Comparison of ENCODE assay signal across 24 cellular contexts in the genomic region with DNA sequence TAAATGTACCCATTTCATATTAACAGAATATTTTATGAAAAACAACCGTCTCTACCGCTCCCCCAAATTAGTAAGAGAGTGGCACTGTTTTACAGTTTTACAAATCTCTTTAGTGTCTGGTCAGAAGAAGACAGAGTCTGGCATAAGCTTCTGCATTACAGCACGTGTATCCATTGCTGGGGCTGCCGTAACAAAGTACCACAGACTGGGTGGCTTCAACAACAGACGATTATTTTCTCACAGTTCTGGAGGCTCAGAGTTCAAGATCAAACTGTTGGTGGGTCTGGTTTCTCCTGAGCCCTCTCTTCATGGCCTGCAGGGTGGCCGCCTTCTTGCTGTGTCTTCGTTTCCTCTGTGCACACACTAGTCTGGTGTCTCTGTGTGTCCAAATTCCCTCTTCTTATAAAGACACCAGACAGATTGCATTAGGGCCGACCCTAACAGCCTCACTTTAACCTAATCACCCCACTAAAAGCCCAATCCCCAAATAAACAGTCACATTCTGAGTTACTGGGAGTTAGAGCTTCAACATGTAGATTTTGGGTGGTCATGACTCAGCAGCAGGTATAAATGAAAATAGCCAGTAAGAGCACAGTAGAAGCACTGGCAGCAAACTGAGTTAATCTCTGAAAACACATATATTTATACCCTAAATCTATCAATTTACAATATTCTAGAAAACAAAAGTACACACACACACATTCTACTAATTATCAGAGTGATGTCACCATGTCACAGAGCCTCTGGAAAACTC. TPM values are rescaled to one million over a fixed set of nuclear protein-coding genes. Genes with fewer than 3 reads are reported as not detected.
DNase-seq lines count a peak whose midpoint lies in the region; ATAC-seq and TF ChIP-seq lines count a peak whose summit lies in the region.
"Had no signal": no experiment of that assay in that cellular context is flagged by ENCODE, and none has a peak within 500 bp of the region (broad histone marks: within the 10 kb centered on the region; RNA-seq: fewer than 3 reads in every experiment).

No MANE protein-coding gene starts in this region.

- H3K4me2 ChIP-seq in GM23338: no peak overlapping the region
- H3K4me2 ChIP-seq: BLaER1 treated with 17β-estradiol and CSF1 and Interleukin-3, amounts not matched to agents 10 nM and 100 nM; PC-9 had no signal

- H3K36me3 ChIP-seq in GM23338 (ENCODE audit: insufficient read depth): no peaks in the 10 kb centered on the region

- no peak for TF ChIP-seq CTCF in CD4-positive, alpha-beta T cell (IDR thresholded peaks at IDR 0.05)
- TF ChIP-seq CTCF in GM23338 (conservative IDR thresholded peaks at IDR 0.05; ENCODE audit: low read depth in 2 of 2): no peak

- no peaks in the 10 kb centered on the region for H3K9me2 ChIP-seq in GM23338 (ENCODE audit: insufficient read depth)

- H2AFZ ChIP-seq in GM23338: no peak overlapping the region
- H2AFZ ChIP-seq: PC-9 had no signal

- peaks cover 45% of the 10 kb centered on the region for H3K4me1 Mint-ChIP-seq in activated CD8-positive, alpha-beta memory T cell treated with anti-CD3 and anti-CD28 coated beads, Interleukin-2, amount 10 ng/mL, durations not matched to agents 7 days and 5 days
- peaks cover 44% of the 10 kb centered on the region for H3K4me1 Mint-ChIP-seq in CD4-positive, alpha-beta T cell (ENCODE audit: low read depth)
- H3K4me1 Mint-ChIP-seq in GM23338: peaks cover 22% of the 10 kb centered on the region
- H3K4me1 Mint-ChIP-seq in activated T-helper 17 cell treated with anti-CD3 and anti-CD28 coated beads, Interleukin-2, amount 50 U/mL, for 72 hours: peaks cover 39% of the 10 kb centered on the region

- H3F3A ChIP-seq in GM23338 (replicated peaks; ENCODE audit: low read depth): peaks cover 6% of the 10 kb centered on the region; the same call in 1 of the 2 replicates

- H3K27ac Mint-ChIP-seq in activated CD8-positive, alpha-beta memory T cell treated with anti-CD3 and anti-CD28 coated beads, Interleukin-2, amount 10 ng/mL, durations not matched to agents 7 days and 5 days: no peak overlapping the region
- peak overlapping the region; percentile 17 for H3K27ac Mint-ChIP-seq in CD4-positive, alpha-beta T cell
- no peak overlapping the region for H3K27ac Mint-ChIP-seq in GM23338
- no peak overlapping the region for H3K27ac Mint-ChIP-seq in activated T-helper 17 cell treated with anti-CD3 and anti-CD28 coated beads, Interleukin-2, amount 50 U/mL, for 72 hours
- H3K27ac Mint-ChIP-seq: H9 had no signal

- H4K20me1 ChIP-seq in GM23338 (replicated peaks; ENCODE audit: insufficient read depth): no peaks in the 10 kb centered on the region

- H3K4me3 ChIP-seq in GM23338: no peak overlapping the region
- H3K4me3 ChIP-seq: BLaER1 treated with 17β-estradiol and CSF1 and Interleukin-3, amounts not matched to agents 10 nM and 100 nM; PC-9 had no signal

- no peaks in the 10 kb centered on the region for H3K27me3 ChIP-seq in CD4-positive, alpha-beta T cell (ENCODE audit: control insufficient read depth, insufficient read depth, low read length)
- H3K27me3 ChIP-seq in GM23338 (ENCODE audit: insufficient read depth): peaks cover 34% of the 10 kb centered on the region

- intact Hi-C loops in CD4-positive, alpha-beta T cell (cut with DNase I, micrococcal nuclease): no loop called here

- CTCF ChIA-PET in activated CD8-positive, alpha-beta memory T cell treated with anti-CD3 and anti-CD28 coated beads, Interleukin-2, amount 10 ng/mL, durations not matched to agents 7 days and 5 days (lab: Charles Lee): interaction anchor here (1.6 to 1.8 kb wide), 2 partner anchors 13 to 248 kb away, joined by 3 to 4 read pairs; no protein-coding TSS in a partner anchor
- CTCF ChIA-PET in CD4-positive, alpha-beta T cell (lab: Charles Lee): no interaction called here

- no peak for ATAC-seq in activated CD8-positive, alpha-beta memory T cell treated with anti-CD3 and anti-CD28 coated beads, Interleukin-2, amount 10 ng/mL, durations not matched to agents 7 days and 5 days
- no peak for ATAC-seq in CD4-positive, alpha-beta T cell (ENCODE audit: poor library complexity)
- ATAC-seq in GM23338 (no peak), GM21423 (IDR thresholded peaks at IDR 0.05; ENCODE audit: unreplicated experiment) (no peak)
- no peak for ATAC-seq in activated T-helper 17 cell treated with anti-CD3 and anti-CD28 coated beads, Interleukin-2, amount 50 U/mL, for 72 hours (replicated peaks)

- no peaks in the 10 kb centered on the region for H3K79me2 ChIP-seq in GM23338 (replicated peaks; ENCODE audit: insufficient read depth)

- H3K9me3 ChIP-seq in CD4-positive, alpha-beta T cell (ENCODE audit: control insufficient read depth, low read length): no peaks in the 10 kb centered on the region
- H3K9me3 ChIP-seq: BLaER1 treated with 17β-estradiol and CSF1 and Interleukin-3, amounts not matched to agents 10 nM and 100 nM had no signal

- DNase-seq in activated CD8-positive, alpha-beta memory T cell treated with anti-CD3 and anti-CD28 coated beads, Interleukin-2, amount 10 ng/mL, durations not matched to agents 7 days and 5 days: peak; percentile 29
- no peak for DNase-seq in activated CD8-positive, alpha-beta memory T cell treated with anti-CD3 and anti-CD28 coated beads, Interleukin-2, amount 50 U/mL, for 48 hours
- no peak for DNase-seq in CD4-positive, alpha-beta T cell
- DNase-seq in GM23338 (ENCODE audit: low spot score) (no peak), islet precursor cell (peak; percentile 51), inferior parietal cortex (ENCODE audit: extremely low spot score) (no peak)
- DNase-seq: AML-193; CD4-positive, alpha-beta memory T cell; DMS 273 treated with DMSO at 0.1 percent for 48 hours; DMS79; GF-D8; H9; NCI-H1048; NCI-H1417; NCI-H1694; NCI-H2029 treated with DMSO at 0.1 percent for 48 hours; NCI-H2227 treated with DMSO at 0.1 percent for 48 hours; NCI-H526 treated with DMSO at 0.1 percent for 48 hours; Right ventricle myocardium superior; RPMI8226 had no signal

- H3K27ac ChIP-seq in CD4-positive, alpha-beta T cell (ENCODE audit: low read depth, low read length): no peak overlapping the region
- 0 out of 2 replicates have a peak overlapping the region, but pooled peaks have one; percentile 2 for H3K27ac ChIP-seq in GM23338 (ENCODE audit: low read depth)
- H3K27ac ChIP-seq: BLaER1 treated with 17β-estradiol and CSF1 and Interleukin-3, amounts not matched to agents 10 nM and 100 nM; PC-9 had no signal

- H3K4me1 ChIP-seq in GM23338 (ENCODE audit: insufficient read depth): peaks cover 14% of the 10 kb centered on the region

- POLR2A ChIA-PET in CD4-positive, alpha-beta T cell (lab: Charles Lee): interaction anchor here (1.2 to 5.5 kb wide), 3 partner anchors 8 to 9 kb away, joined by 3 to 42 read pairs (median 6); no protein-coding TSS in a partner anchor

- no peaks in the 10 kb centered on the region for H3K9me3 Mint-ChIP-seq in activated CD8-positive, alpha-beta memory T cell treated with anti-CD3 and anti-CD28 coated beads, Interleukin-2, amount 10 ng/mL, durations not matched to agents 7 days and 5 days (ENCODE audit: low read depth)
- H3K9me3 Mint-ChIP-seq in CD4-positive, alpha-beta T cell: no peaks in the 10 kb centered on the region
- no peaks in the 10 kb centered on the region for H3K9me3 Mint-ChIP-seq in GM23338
- H3K9me3 Mint-ChIP-seq in activated T-helper 17 cell treated with anti-CD3 and anti-CD28 coated beads, Interleukin-2, amount 50 U/mL, for 72 hours: no peaks in the 10 kb centered on the region
- H3K9me3 Mint-ChIP-seq: H9 had no signal

- no peaks in the 10 kb centered on the region for H3K27me3 Mint-ChIP-seq in activated CD8-positive, alpha-beta memory T cell treated with anti-CD3 and anti-CD28 coated beads, Interleukin-2, amount 10 ng/mL, durations not matched to agents 7 days and 5 days
- H3K27me3 Mint-ChIP-seq in CD4-positive, alpha-beta T cell: no peaks in the 10 kb centered on the region
- peaks cover 29% of the 10 kb centered on the region for H3K27me3 Mint-ChIP-seq in GM23338 (ENCODE audit: insufficient read depth, low read depth, poor library complexity)
- H3K27me3 Mint-ChIP-seq in activated T-helper 17 cell treated with anti-CD3 and anti-CD28 coated beads, Interleukin-2, amount 50 U/mL, for 72 hours: no peaks in the 10 kb centered on the region

- no peak overlapping the region for H3K4me3 Mint-ChIP-seq in activated CD8-positive, alpha-beta memory T cell treated with anti-CD3 and anti-CD28 coated beads, Interleukin-2, amount 10 ng/mL, durations not matched to agents 7 days and 5 days
- H3K4me3 Mint-ChIP-seq in CD4-positive, alpha-beta T cell: no peak overlapping the region
- no peak overlapping the region for H3K4me3 Mint-ChIP-seq in GM23338
- H3K4me3 Mint-ChIP-seq in activated T-helper 17 cell treated with anti-CD3 and anti-CD28 coated beads, Interleukin-2, amount 50 U/mL, for 72 hours: no peak overlapping the region
- H3K4me3 Mint-ChIP-seq: H9 had no signal

- H3K36me3 Mint-ChIP-seq in activated CD8-positive, alpha-beta memory T cell treated with anti-CD3 and anti-CD28 coated beads, Interleukin-2, amount 10 ng/mL, durations not matched to agents 7 days and 5 days: peaks cover 27% of the 10 kb centered on the region
- peaks cover 30% of the 10 kb centered on the region for H3K36me3 Mint-ChIP-seq in CD4-positive, alpha-beta T cell (ENCODE audit: low read depth)
- peaks cover 3% of the 10 kb centered on the region; the same call in 2 of the 3 replicates for H3K36me3 Mint-ChIP-seq in GM23338 (ENCODE audit: low read depth)
- H3K36me3 Mint-ChIP-seq in activated T-helper 17 cell treated with anti-CD3 and anti-CD28 coated beads, Interleukin-2, amount 50 U/mL, for 72 hours (ENCODE audit: low read depth): peaks cover 36% of the 10 kb centered on the region

TF ChIP-seq in GM23338, 12 proteins besides CTCF, POLR2A, EP300 and RAD21 (continues in another document):
- TF ChIP-seq ZNF331 (CRISPR knock-in tag; IDR thresholded peaks at IDR 0.05; ENCODE audit: low read depth): no peak

RNA-seq across cellular contexts. Expression of gene SPOCK2, which starts 4.0 kb away (rescaled TPM):
- 100 to 1,000 TPM in 1 of 2 experiments, 10 to 100 TPM in 1; 51.9 to 127 TPM for total RNA-seq in activated CD8-positive, alpha-beta memory T cell treated with anti-CD3 and anti-CD28 coated beads, Interleukin-2, amount 10 ng/mL, durations not matched to agents 7 days and 5 days
- 100 to 1,000 TPM; 976 to 998 TPM for total RNA-seq in CD4-positive, alpha-beta T cell
- total RNA-seq in GM23338 (2014; rRNA removed; shearing (Covaris generic)): 2.6 and 3.6 TPM in 2 replicates
- polyA plus RNA-seq in GM23338 (2016; fragmentation: Nextera tagmentation; extraction: Ambion mirVana): 1.2 and 1.3 TPM in 2 replicates
- 100 to 1,000 TPM; 161 to 191 TPM for total RNA-seq in activated T-helper 17 cell treated with anti-CD3 and anti-CD28 coated beads, Interleukin-2, amount 50 U/mL, for 72 hours

Comparison
In these comparisons a context has a peak if more than half of its experiments do, and no peak if none do; other contexts are left out.
1. DNase-seq: peak in activated CD8-positive, alpha-beta memory T cell treated with anti-CD3 and anti-CD28 coated beads, Interleukin-2, amount 10 ng/mL, durations not matched to agents 7 days and 5 days (single experiment) and islet precursor cell (single experiment); none in activated CD8-positive, alpha-beta memory T cell treated with anti-CD3 and anti-CD28 coated beads, Interleukin-2, amount 50 U/mL, for 48 hours (single experiment), CD4-positive, alpha-beta T cell (0 of 10), GM23338 (single experiment) and inferior parietal cortex (single experiment).
2. RNA of gene SPOCK2, which starts 4.0 kb away (total RNA-seq): 976 to 998 TPM in CD4-positive, alpha-beta T cell, 161 to 191 TPM in activated T-helper 17 cell treated with anti-CD3 and anti-CD28 coated beads, Interleukin-2, amount 50 U/mL, for 72 hours and 51.9 to 127 TPM in activated CD8-positive, alpha-beta memory T cell treated with anti-CD3 and anti-CD28 coated beads, Interleukin-2, amount 10 ng/mL, durations not matched to agents 7 days and 5 days; 2.6 to 3.6 TPM in GM23338; every median in the first group is over 10 times any median in the second.